ENCODE assay signal across 8 cellular contexts in the genomic region with DNA sequence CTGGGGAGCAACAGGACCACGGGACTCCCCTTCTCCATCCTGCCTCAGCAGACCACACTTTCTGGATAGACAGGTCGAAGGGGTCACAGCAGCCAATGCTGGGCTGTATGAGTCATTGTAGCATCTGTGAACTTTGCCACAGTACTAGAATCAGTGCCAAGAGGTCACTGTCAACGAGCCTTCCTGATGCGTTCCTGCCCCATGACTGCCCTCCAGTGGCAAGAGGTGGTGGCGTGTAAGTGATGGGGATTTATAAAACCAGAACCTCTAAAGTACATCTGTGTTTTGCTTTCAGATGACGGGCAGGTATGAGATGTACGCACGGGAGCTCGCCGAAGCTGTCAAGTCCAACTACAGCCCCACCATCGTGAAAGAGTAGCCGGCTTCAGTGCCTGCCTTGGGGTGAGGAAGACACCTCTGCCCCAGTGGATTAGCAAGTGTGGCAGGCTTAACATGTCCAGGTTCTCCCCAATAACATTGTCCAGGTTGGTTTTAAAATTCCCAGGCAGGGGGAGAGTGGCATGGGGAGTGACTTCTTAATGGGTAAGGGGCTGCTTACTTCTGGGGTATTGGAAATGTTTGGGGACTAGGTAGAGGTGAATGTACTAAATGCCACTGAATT. TPM values are rescaled to one million over a fixed set of nuclear protein-coding genes. Genes with fewer than 3 reads are reported as not detected.
DNase-seq lines count a peak whose midpoint lies in the region; ATAC-seq and TF ChIP-seq lines count a peak whose summit lies in the region.

No MANE protein-coding gene starts in this region.

- TF ChIP-seq CTCF in GM12874 (IDR thresholded peaks at IDR 0.05; ENCODE audit: insufficient read depth, low read depth, low read length) = peak; percentile 88

- DNase-seq in NCI-H2196 (lab: John Stamatoyannopoulos, UW; ENCODE audit: unreplicated experiment) (peak; percentile 71), cerebellar cortex (ENCODE audit: low spot score) (peak; percentile 73), left lobe of liver (ENCODE audit: low spot score) (peak; percentile 88)
- peak; percentile 80 for DNase-seq in activated CD4-positive, CD25-positive, alpha-beta regulatory T cell treated with anti-CD3 and anti-CD28 coated beads, Interleukin-2, amount 50 U/mL, for 72 hours
- peak; percentile 45 to 68 (median 62) for DNase-seq in stimulated activated CD4-positive, alpha-beta T cell treated with anti-CD3 and anti-CD28 coated beads, TNF-alpha, amount 100 ng/mL, for 4 hours (ENCODE audit: low read depth in 3 of 3)

- peak; percentile 72 for ATAC-seq in HG02938 (IDR thresholded peaks at IDR 0.05; ENCODE audit: unreplicated experiment)
- ATAC-seq in left lobe of liver = peak; percentile 83
- no peak for ATAC-seq in GM18870 (IDR thresholded peaks at IDR 0.05; ENCODE audit: unreplicated experiment)

RNA-seq across cellular contexts. Expression of gene GUCD1, which starts 29.4 kb away (rescaled TPM):
- total RNA-seq in left lobe of liver = 192 TPM

RNA-seq across cellular contexts. Expression of gene SNRPD3, which starts 30.3 kb away (rescaled TPM):
- total RNA-seq in left lobe of liver = 37.7 TPM

RNA-seq across cellular contexts. Expression of gene UPB1, which starts 30.4 kb away (rescaled TPM):
- total RNA-seq in left lobe of liver = 184 TPM
